In genomic region chr11:57978686-57979531, GRCh38 we compare ENCODE assay signal across 1 cellular context.
TF ChIP-seq lines count a peak whose summit lies in the region.

No MANE protein-coding gene starts in this region.

TF ChIP-seq in HepG2, 621 proteins besides CTCF, POLR2A, EP300 and RAD21 (continued from another document and continues in another):
- no peak for TF ChIP-seq MNT (IDR thresholded peaks at IDR 0.05)
- TF ChIP-seq ARID4A (CRISPR knock-in tag; IDR thresholded peaks at IDR 0.05; ENCODE audit: borderline replicate concordance) = no peak
- no peak for TF ChIP-seq ZC3H4 (CRISPR knock-in tag; IDR thresholded peaks at IDR 0.05; ENCODE audit: borderline replicate concordance)
- no peak for TF ChIP-seq ZNF18 (CRISPR knock-in tag; IDR thresholded peaks at IDR 0.05; ENCODE audit: insufficient replicate concordance)
- TF ChIP-seq SUZ12 (IDR thresholded peaks at IDR 0.05; ENCODE audit: low read depth, low read length) = no peak
- TF ChIP-seq ZNF652 (CRISPR knock-in tag; IDR thresholded peaks at IDR 0.05; ENCODE audit: borderline replicate concordance, low read depth) = no peak
- no peak for TF ChIP-seq TIGD3 (CRISPR knock-in tag; IDR thresholded peaks at IDR 0.05; ENCODE audit: borderline replicate concordance)
- no peak for TF ChIP-seq ZFYVE20 (CRISPR knock-in tag; IDR thresholded peaks at IDR 0.05; ENCODE audit: borderline replicate concordance, low read depth)
- TF ChIP-seq SAP130 (CRISPR knock-in tag; IDR thresholded peaks at IDR 0.05; ENCODE audit: low read depth) = peak; percentile 44
- TF ChIP-seq SALL1 (CRISPR knock-in tag; IDR thresholded peaks at IDR 0.05) = peak; percentile 33; the same call in 1 of the 2 replicates
- TF ChIP-seq POLR2G (IDR thresholded peaks at IDR 0.05; ENCODE audit: low read depth, low read length) = peak; percentile 71
- peak; percentile 58; the same call in 1 of the 2 replicates for TF ChIP-seq HMG20A (CRISPR knock-in tag; IDR thresholded peaks at IDR 0.05; ENCODE audit: borderline replicate concordance)
- peak; percentile 59; the same call in 1 of the 2 replicates for TF ChIP-seq MED13 (CRISPR knock-in tag; IDR thresholded peaks at IDR 0.05)
- TF ChIP-seq FOXA3 (CRISPR knock-in tag; IDR thresholded peaks at IDR 0.05) = peak; percentile 88
- TF ChIP-seq TP53 (CRISPR knock-in tag; conservative IDR thresholded peaks at IDR 0.05) = no peak
- no peak for TF ChIP-seq ZNF446 (CRISPR knock-in tag; IDR thresholded peaks at IDR 0.05)
- TF ChIP-seq TEF (CRISPR knock-in tag; IDR thresholded peaks at IDR 0.05) = no peak
- no peak for TF ChIP-seq TGIF2 (CRISPR knock-in tag; IDR thresholded peaks at IDR 0.05)
- TF ChIP-seq REPIN1 (CRISPR knock-in tag; IDR thresholded peaks at IDR 0.05; ENCODE audit: borderline replicate concordance, low read depth) = peak; percentile 34; the same call in 1 of the 2 replicates
- 0 out of 2 replicates have a peak, but pooled peaks have one; percentile 36 for TF ChIP-seq NR2F6 (IDR thresholded peaks at IDR 0.05)
- 0 out of 2 replicates have a peak, but pooled peaks have one; percentile 26 for TF ChIP-seq NR2F6 (CRISPR knock-in tag; IDR thresholded peaks at IDR 0.05)
- TF ChIP-seq ZNF124 (CRISPR knock-in tag; IDR thresholded peaks at IDR 0.05) = 0 out of 2 replicates have a peak, but pooled peaks have one; percentile 34
- TF ChIP-seq TEAD3 (CRISPR knock-in tag; optimal IDR thresholded peaks at IDR 0.05; ENCODE audit: borderline replicate concordance) = peak; percentile 59
- no peak for TF ChIP-seq ZSCAN5A (CRISPR knock-in tag; IDR thresholded peaks at IDR 0.05; ENCODE audit: borderline replicate concordance)
- no peak; the same call in 1 of the 2 replicates for TF ChIP-seq PHF8 (CRISPR knock-in tag; IDR thresholded peaks at IDR 0.05)
- 0 out of 2 replicates have a peak, but pooled peaks have one; percentile 28 for TF ChIP-seq PPARG (CRISPR knock-in tag; conservative IDR thresholded peaks at IDR 0.05)
- no peak for TF ChIP-seq ZNF143 (CRISPR knock-in tag; IDR thresholded peaks at IDR 0.05)
- TF ChIP-seq NFATC3 (CRISPR knock-in tag; IDR thresholded peaks at IDR 0.05) = no peak
- TF ChIP-seq MTA3 (CRISPR knock-in tag; IDR thresholded peaks at IDR 0.05) = no peak
- no peak for TF ChIP-seq ZBTB25 (CRISPR knock-in tag; IDR thresholded peaks at IDR 0.05)
- TF ChIP-seq KAT8 (CRISPR knock-in tag; IDR thresholded peaks at IDR 0.05) = peak; percentile 45; the same call in 1 of the 2 replicates
- TF ChIP-seq SRY (CRISPR knock-in tag; IDR thresholded peaks at IDR 0.05) = no peak
- TF ChIP-seq GZF1 (CRISPR knock-in tag; IDR thresholded peaks at IDR 0.05) = no peak
- TF ChIP-seq ATF2 (CRISPR knock-in tag; IDR thresholded peaks at IDR 0.05) = peak; percentile 40; the same call in 1 of the 2 replicates
- peak; percentile 14 for TF ChIP-seq YY1 (IDR thresholded peaks at IDR 0.05; ENCODE audit: insufficient read depth, insufficient replicate concordance, low read depth, low read length)
- no peak for TF ChIP-seq RBAK (CRISPR knock-in tag; IDR thresholded peaks at IDR 0.05)
- no peak for TF ChIP-seq RFX1 (IDR thresholded peaks at IDR 0.05)
- TF ChIP-seq KDM1A (CRISPR knock-in tag; IDR thresholded peaks at IDR 0.05) = no peak
- no peak for TF ChIP-seq FOXP1 (IDR thresholded peaks at IDR 0.05)
- peak; percentile 71; the same call in 1 of the 2 replicates for TF ChIP-seq FOXP1 (CRISPR knock-in tag; IDR thresholded peaks at IDR 0.05)
- no peak for TF ChIP-seq ZNF687 (CRISPR knock-in tag; IDR thresholded peaks at IDR 0.05)
- no peak for TF ChIP-seq KLF11 (CRISPR knock-in tag; IDR thresholded peaks at IDR 0.05)
- no peak for TF ChIP-seq CAMTA2 (CRISPR knock-in tag; IDR thresholded peaks at IDR 0.05; ENCODE audit: borderline replicate concordance)
- TF ChIP-seq ZNF850 (CRISPR knock-in tag; conservative IDR thresholded peaks at IDR 0.05) = no peak
- no peak for TF ChIP-seq SMYD3 (CRISPR knock-in tag; IDR thresholded peaks at IDR 0.05)
- no peak for TF ChIP-seq ZNF773 (CRISPR knock-in tag; IDR thresholded peaks at IDR 0.05; ENCODE audit: borderline replicate concordance)
- TF ChIP-seq FOXJ3 (CRISPR knock-in tag; IDR thresholded peaks at IDR 0.05; ENCODE audit: borderline replicate concordance) = peak; percentile 82; the same call in 1 of the 2 replicates
- peak; percentile 24; the same call in 1 of the 2 replicates for TF ChIP-seq TAF1 (CRISPR knock-in tag; IDR thresholded peaks at IDR 0.05)
